In the genomic region with DNA sequence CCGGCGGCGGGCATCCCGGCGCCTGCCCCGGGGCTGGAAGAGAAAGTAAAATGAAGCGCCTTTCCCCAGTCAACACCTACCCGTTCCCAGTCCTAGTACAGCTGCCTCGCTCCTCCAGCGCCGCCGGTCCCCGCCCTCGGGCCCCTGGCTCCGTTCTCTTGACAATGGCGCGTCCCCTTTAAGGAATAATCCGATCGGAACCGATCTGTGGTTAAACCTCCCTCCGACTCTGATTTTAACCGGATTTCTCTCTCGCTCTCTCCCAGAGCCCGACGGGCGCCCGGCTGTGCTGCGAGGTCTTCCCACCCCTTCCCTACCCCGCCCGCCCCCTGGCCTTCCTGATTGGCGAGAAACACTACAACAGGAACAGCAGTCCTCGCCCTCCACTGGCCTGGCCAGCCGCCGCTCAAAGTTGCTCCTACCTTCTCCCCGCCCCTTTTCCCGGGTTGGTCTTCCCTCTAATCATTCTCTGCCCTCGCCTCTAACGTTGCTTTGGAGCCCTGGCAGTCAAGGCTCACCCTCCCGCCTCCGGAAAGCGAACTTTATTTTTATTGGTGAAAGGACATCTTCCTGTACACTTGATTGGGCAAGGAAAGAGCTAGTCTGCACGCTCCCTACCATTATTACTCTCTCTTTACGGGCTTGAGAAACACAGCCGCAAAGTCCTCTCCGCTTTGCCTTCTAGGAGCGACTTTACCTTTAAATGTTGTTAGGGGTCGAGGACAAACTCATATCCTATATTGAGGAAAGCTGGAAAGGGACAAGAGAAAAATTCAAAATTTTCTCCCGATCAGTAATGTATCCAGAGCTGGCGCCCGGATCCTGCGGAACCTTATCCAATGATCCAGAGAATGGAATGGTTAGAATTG, we compare ENCODE assay signal across 1 cellular context.
TF ChIP-seq lines count a peak whose summit lies in the region.

A gene (minus strand): TSS at position 282 of the 869 bp plus-strand sequence. CDS start 145,869 bp downstream, outside the sequence.

TF ChIP-seq in HepG2, 621 proteins besides CTCF, POLR2A, EP300 and RAD21 (continued from another document and continues in another):
- TF ChIP-seq, protein P1, sequence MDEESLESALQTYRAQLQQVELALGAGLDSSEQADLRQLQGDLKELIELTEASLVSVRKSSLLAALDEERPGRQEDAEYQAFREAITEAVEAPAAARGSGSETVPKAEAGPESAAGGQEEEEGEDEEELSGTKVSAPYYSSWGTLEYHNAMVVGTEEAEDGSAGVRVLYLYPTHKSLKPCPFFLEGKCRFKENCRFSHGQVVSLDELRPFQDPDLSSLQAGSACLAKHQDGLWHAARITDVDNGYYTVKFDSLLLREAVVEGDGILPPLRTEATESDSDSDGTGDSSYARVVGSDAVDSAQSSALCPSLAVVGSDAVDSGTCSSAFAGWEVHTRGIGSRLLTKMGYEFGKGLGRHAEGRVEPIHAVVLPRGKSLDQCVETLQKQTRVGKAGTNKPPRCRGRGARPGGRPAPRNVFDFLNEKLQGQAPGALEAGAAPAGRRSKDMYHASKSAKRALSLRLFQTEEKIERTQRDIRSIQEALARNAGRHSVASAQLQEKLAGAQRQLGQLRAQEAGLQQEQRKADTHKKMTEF (CRISPR knock-in tag; IDR thresholded peaks at IDR 0.05): peak; percentile 16
- TF ChIP-seq SP5 (CRISPR knock-in tag; IDR thresholded peaks at IDR 0.05; ENCODE audit: borderline replicate concordance, low read depth) (no peak), NFE2 (CRISPR knock-in tag; IDR thresholded peaks at IDR 0.05) (no peak), ZNF614 (CRISPR knock-in tag; IDR thresholded peaks at IDR 0.05; ENCODE audit: borderline replicate concordance) (no peak), TRIM24 (CRISPR knock-in tag; IDR thresholded peaks at IDR 0.05) (no peak), TOPORS (CRISPR knock-in tag; IDR thresholded peaks at IDR 0.05) (no peak), ATF1 (CRISPR knock-in tag; IDR thresholded peaks at IDR 0.05) (peak; percentile 77), ZNF329 (CRISPR knock-in tag; IDR thresholded peaks at IDR 0.05; ENCODE audit: low read depth) (no peak), LCORL (IDR thresholded peaks at IDR 0.05) (no peak), LCORL (CRISPR knock-in tag; IDR thresholded peaks at IDR 0.05) (peak; percentile 18; the same call in 1 of the 2 replicates), BRD4 (CRISPR knock-in tag; IDR thresholded peaks at IDR 0.05) (no peak), ZSCAN12 (CRISPR knock-in tag; IDR thresholded peaks at IDR 0.05) (no peak), NR2F1 (CRISPR knock-in tag; IDR thresholded peaks at IDR 0.05) (no peak), CCAR2 (optimal IDR thresholded peaks at IDR 0.05; ENCODE audit: low read depth, low read length) (no peak), ZNF296 (CRISPR knock-in tag; conservative IDR thresholded peaks at IDR 0.05) (no peak), ZNF136 (CRISPR knock-in tag; IDR thresholded peaks at IDR 0.05; ENCODE audit: low read depth) (no peak), CEBPB (IDR thresholded peaks at IDR 0.05; ENCODE audit: borderline replicate concordance, low read depth, low read length) (0 out of 2 replicates have a peak, but pooled peaks have one; percentile 38), YEATS4 (CRISPR knock-in tag; IDR thresholded peaks at IDR 0.05; ENCODE audit: borderline replicate concordance) (no peak), KLF11 (CRISPR knock-in tag; IDR thresholded peaks at IDR 0.05) (no peak), ZNF20 (CRISPR knock-in tag; IDR thresholded peaks at IDR 0.05) (no peak), SYNCRIP (IDR thresholded peaks at IDR 0.05; ENCODE audit: insufficient read depth, low read depth, low read length) (no peak), NFE2L2 (IDR thresholded peaks at IDR 0.05; ENCODE audit: low read length) (no peak), ZFP41 (CRISPR knock-in tag; IDR thresholded peaks at IDR 0.05; ENCODE audit: borderline replicate concordance) (no peak), TARDBP (CRISPR knock-in tag; IDR thresholded peaks at IDR 0.05) (peak; percentile 56; the same call in 1 of the 2 replicates), ZNF773 (CRISPR knock-in tag; IDR thresholded peaks at IDR 0.05; ENCODE audit: borderline replicate concordance) (no peak), ZNF749 (CRISPR knock-in tag; IDR thresholded peaks at IDR 0.05; ENCODE audit: borderline replicate concordance) (no peak), NFIC (IDR thresholded peaks at IDR 0.05; ENCODE audit: low read length) (no peak), ZNF841 (CRISPR knock-in tag; IDR thresholded peaks at IDR 0.05; ENCODE audit: borderline replicate concordance) (no peak)
- TF ChIP-seq, protein P2, sequence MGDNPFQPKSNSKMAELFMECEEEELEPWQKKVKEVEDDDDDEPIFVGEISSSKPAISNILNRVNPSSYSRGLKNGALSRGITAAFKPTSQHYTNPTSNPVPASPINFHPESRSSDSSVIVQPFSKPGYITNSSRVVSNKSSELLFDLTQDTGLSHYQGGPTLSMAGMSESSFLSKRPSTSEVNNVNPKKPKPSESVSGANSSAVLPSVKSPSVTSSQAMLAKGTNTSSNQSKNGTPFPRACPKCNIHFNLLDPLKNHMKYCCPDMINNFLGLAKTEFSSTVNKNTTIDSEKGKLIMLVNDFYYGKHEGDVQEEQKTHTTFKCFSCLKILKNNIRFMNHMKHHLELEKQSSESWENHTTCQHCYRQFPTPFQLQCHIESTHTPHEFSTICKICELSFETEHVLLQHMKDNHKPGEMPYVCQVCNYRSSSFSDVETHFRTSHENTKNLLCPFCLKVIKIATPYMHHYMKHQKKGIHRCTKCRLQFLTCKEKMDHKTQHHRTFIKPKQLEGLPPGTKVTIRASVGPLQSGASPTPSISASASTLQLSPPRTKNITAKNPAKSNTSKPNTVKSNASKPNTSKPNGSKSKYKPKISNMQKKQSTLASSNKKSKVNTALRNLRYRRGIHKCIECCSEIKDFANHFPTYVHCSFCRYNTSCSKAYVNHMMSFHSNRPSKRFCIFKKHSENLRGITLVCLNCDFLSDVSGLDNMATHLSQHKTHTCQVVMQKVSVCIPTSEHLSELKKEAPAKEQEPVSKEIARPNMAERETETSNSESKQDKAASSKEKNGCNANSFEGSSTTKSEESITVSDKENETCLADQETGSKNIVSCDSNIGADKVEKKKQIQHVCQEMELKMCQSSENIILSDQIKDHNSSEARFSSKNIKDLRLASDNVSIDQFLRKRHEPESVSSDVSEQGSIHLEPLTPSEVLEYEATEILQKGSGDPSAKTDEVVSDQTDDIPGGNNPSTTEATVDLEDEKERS (CRISPR knock-in tag; IDR thresholded peaks at IDR 0.05): no peak
- TF ChIP-seq, protein P3, sequence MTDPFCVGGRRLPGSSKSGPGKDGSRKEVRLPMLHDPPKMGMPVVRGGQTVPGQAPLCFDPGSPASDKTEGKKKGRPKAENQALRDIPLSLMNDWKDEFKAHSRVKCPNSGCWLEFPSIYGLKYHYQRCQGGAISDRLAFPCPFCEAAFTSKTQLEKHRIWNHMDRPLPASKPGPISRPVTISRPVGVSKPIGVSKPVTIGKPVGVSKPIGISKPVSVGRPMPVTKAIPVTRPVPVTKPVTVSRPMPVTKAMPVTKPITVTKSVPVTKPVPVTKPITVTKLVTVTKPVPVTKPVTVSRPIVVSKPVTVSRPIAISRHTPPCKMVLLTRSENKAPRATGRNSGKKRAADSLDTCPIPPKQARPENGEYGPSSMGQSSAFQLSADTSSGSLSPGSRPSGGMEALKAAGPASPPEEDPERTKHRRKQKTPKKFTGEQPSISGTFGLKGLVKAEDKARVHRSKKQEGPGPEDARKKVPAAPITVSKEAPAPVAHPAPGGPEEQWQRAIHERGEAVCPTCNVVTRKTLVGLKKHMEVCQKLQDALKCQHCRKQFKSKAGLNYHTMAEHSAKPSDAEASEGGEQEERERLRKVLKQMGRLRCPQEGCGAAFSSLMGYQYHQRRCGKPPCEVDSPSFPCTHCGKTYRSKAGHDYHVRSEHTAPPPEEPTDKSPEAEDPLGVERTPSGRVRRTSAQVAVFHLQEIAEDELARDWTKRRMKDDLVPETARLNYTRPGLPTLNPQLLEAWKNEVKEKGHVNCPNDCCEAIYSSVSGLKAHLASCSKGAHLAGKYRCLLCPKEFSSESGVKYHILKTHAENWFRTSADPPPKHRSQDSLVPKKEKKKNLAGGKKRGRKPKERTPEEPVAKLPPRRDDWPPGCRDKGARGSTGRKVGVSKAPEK (CRISPR knock-in tag; IDR thresholded peaks at IDR 0.05; ENCODE audit: borderline replicate concordance): no peak
- TF ChIP-seq, protein P4, sequence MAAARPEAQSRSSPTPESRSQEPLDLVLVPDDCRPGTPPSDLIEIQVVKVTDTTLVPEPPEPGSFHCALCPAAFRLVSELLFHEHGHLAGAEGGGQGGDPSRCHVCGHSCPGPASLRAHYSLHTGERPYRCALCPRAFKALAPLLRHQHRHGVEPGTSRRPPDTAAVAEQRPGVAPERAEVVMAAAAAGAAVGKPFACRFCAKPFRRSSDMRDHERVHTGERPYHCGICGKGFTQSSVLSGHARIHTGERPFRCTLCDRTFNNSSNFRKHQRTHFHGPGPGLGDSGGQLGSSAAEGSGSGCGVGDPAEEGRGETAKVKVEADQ (CRISPR knock-in tag; IDR thresholded peaks at IDR 0.05; ENCODE audit: borderline replicate concordance): no peak
- TF ChIP-seq, protein P5, sequence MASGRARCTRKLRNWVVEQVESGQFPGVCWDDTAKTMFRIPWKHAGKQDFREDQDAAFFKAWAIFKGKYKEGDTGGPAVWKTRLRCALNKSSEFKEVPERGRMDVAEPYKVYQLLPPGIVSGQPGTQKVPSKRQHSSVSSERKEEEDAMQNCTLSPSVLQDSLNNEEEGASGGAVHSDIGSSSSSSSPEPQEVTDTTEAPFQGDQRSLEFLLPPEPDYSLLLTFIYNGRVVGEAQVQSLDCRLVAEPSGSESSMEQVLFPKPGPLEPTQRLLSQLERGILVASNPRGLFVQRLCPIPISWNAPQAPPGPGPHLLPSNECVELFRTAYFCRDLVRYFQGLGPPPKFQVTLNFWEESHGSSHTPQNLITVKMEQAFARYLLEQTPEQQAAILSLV (CRISPR knock-in tag; IDR thresholded peaks at IDR 0.05; ENCODE audit: borderline replicate concordance): 0 out of 2 replicates have a peak, but pooled peaks have one; percentile 63
- TF ChIP-seq, protein P6, sequence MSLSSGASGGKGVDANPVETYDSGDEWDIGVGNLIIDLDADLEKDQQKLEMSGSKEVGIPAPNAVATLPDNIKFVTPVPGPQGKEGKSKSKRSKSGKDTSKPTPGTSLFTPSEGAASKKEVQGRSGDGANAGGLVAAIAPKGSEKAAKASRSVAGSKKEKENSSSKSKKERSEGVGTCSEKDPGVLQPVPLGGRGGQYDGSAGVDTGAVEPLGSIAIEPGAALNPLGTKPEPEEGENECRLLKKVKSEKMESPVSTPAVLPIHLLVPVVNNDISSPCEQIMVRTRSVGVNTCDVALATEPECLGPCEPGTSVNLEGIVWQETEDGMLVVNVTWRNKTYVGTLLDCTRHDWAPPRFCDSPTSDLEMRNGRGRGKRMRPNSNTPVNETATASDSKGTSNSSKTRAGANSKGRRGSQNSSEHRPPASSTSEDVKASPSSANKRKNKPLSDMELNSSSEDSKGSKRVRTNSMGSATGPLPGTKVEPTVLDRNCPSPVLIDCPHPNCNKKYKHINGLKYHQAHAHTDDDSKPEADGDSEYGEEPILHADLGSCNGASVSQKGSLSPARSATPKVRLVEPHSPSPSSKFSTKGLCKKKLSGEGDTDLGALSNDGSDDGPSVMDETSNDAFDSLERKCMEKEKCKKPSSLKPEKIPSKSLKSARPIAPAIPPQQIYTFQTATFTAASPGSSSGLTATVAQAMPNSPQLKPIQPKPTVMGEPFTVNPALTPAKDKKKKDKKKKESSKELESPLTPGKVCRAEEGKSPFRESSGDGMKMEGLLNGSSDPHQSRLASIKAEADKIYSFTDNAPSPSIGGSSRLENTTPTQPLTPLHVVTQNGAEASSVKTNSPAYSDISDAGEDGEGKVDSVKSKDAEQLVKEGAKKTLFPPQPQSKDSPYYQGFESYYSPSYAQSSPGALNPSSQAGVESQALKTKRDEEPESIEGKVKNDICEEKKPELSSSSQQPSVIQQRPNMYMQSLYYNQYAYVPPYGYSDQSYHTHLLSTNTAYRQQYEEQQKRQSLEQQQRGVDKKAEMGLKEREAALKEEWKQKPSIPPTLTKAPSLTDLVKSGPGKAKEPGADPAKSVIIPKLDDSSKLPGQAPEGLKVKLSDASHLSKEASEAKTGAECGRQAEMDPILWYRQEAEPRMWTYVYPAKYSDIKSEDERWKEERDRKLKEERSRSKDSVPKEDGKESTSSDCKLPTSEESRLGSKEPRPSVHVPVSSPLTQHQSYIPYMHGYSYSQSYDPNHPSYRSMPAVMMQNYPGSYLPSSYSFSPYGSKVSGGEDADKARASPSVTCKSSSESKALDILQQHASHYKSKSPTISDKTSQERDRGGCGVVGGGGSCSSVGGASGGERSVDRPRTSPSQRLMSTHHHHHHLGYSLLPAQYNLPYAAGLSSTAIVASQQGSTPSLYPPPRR (CRISPR knock-in tag; IDR thresholded peaks at IDR 0.05; ENCODE audit: borderline replicate concordance): no peak
- TF ChIP-seq, protein P7, sequence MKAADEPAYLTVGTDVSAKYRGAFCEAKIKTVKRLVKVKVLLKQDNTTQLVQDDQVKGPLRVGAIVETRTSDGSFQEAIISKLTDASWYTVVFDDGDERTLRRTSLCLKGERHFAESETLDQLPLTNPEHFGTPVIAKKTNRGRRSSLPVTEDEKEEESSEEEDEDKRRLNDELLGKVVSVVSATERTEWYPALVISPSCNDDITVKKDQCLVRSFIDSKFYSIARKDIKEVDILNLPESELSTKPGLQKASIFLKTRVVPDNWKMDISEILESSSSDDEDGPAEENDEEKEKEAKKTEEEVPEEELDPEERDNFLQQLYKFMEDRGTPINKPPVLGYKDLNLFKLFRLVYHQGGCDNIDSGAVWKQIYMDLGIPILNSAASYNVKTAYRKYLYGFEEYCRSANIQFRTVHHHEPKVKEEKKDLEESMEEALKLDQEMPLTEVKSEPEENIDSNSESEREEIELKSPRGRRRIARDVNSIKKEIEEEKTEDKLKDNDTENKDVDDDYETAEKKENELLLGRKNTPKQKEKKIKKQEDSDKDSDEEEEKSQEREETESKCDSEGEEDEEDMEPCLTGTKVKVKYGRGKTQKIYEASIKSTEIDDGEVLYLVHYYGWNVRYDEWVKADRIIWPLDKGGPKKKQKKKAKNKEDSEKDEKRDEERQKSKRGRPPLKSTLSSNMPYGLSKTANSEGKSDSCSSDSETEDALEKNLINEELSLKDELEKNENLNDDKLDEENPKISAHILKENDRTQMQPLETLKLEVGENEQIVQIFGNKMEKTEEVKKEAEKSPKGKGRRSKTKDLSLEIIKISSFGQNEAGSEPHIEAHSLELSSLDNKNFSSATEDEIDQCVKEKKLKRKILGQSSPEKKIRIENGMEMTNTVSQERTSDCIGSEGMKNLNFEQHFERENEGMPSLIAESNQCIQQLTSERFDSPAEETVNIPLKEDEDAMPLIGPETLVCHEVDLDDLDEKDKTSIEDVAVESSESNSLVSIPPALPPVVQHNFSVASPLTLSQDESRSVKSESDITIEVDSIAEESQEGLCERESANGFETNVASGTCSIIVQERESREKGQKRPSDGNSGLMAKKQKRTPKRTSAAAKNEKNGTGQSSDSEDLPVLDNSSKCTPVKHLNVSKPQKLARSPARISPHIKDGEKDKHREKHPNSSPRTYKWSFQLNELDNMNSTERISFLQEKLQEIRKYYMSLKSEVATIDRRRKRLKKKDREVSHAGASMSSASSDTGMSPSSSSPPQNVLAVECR (CRISPR knock-in tag; IDR thresholded peaks at IDR 0.05; ENCODE audit: borderline replicate concordance): 0 out of 2 replicates have a peak, but pooled peaks have one; percentile 4
- TF ChIP-seq, protein P8, sequence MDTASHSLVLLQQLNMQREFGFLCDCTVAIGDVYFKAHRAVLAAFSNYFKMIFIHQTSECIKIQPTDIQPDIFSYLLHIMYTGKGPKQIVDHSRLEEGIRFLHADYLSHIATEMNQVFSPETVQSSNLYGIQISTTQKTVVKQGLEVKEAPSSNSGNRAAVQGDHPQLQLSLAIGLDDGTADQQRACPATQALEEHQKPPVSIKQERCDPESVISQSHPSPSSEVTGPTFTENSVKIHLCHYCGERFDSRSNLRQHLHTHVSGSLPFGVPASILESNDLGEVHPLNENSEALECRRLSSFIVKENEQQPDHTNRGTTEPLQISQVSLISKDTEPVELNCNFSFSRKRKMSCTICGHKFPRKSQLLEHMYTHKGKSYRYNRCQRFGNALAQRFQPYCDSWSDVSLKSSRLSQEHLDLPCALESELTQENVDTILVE (CRISPR knock-in tag; IDR thresholded peaks at IDR 0.05): no peak
